1 cellular context compared by ENCODE assay signal in the genomic region with DNA sequence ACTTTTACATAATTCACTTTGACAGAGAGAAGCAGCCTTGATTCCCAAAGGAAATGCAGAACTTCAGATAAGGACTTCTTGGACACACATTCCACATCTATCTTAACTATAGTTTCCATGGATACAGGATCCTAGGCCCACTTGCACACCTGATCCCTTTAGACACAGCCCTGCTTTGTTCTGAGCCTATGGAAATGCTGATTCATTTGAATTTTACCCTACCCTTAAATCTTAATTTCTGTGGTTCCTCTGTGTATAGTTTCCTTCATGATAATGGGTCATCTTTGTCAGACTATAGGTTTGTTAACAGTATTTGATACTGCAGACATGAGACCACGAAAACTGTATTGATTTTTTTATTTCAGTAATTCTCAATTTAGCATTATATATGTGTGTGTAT.
TF ChIP-seq lines count a peak whose summit lies in the region.

No MANE protein-coding gene starts in this region.

TF ChIP-seq in HepG2, 621 proteins besides CTCF, POLR2A, EP300 and RAD21:
- TF ChIP-seq FOXK2 (IDR thresholded peaks at IDR 0.05): no peak
- TF ChIP-seq MAFK (conservative IDR thresholded peaks at IDR 0.05 in 1 of 2, IDR thresholded peaks at IDR 0.05 in 1 of 2; ENCODE audit: low read length in 2 of 2): peak; percentile 70 to 74
- 0 out of 2 replicates have a peak, but pooled peaks have one; percentile 36 for TF ChIP-seq RBFOX2 (IDR thresholded peaks at IDR 0.05; ENCODE audit: low read depth, low read length)
- TF ChIP-seq, protein P1, sequence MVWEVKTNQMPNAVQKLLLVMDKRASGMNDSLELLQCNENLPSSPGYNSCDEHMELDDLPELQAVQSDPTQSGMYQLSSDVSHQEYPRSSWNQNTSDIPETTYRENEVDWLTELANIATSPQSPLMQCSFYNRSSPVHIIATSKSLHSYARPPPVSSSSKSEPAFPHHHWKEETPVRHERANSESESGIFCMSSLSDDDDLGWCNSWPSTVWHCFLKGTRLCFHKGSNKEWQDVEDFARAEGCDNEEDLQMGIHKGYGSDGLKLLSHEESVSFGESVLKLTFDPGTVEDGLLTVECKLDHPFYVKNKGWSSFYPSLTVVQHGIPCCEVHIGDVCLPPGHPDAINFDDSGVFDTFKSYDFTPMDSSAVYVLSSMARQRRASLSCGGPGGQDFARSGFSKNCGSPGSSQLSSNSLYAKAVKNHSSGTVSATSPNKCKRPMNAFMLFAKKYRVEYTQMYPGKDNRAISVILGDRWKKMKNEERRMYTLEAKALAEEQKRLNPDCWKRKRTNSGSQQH (CRISPR knock-in tag; IDR thresholded peaks at IDR 0.05; ENCODE audit: low read depth): no peak
- peak; percentile 66 for TF ChIP-seq MAFF (IDR thresholded peaks at IDR 0.05; ENCODE audit: low read depth, low read length)
